Comparison of ENCODE assay signal across 1 cellular context in the genomic region with DNA sequence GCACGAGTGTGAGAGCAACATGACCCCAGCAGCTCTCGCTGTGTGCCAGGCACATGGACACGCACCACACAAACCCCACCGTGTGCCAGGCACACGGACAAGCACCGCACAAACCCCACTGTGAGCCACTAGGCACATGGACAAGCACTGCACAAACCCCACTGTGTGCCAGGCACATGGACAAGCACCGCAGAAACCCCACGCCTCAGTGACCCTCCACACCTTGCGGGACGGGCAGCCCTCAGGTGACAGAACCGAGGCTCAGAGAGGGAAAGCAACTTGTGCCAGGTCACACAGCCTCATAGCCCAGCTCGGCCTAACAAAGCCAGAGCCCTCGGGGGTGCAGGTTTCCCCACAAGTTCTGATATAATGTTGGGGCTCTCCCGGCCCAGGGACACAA.
TF ChIP-seq lines count a peak whose summit lies in the region.

No MANE protein-coding gene starts in this region.

TF ChIP-seq in H1, 55 proteins besides CTCF, POLR2A, EP300 and RAD21:
- TF ChIP-seq, protein P1, sequence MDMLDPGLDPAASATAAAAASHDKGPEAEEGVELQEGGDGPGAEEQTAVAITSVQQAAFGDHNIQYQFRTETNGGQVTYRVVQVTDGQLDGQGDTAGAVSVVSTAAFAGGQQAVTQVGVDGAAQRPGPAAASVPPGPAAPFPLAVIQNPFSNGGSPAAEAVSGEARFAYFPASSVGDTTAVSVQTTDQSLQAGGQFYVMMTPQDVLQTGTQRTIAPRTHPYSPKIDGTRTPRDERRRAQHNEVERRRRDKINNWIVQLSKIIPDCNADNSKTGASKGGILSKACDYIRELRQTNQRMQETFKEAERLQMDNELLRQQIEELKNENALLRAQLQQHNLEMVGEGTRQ (IDR thresholded peaks at IDR 0.05; ENCODE audit: low read length), result no peak
- no peak for TF ChIP-seq YY1 (IDR thresholded peaks at IDR 0.05; ENCODE audit: low read depth, low read length)
- no peak for TF ChIP-seq TCF12 (IDR thresholded peaks at IDR 0.05; ENCODE audit: low read depth, low read length)
- no peak for TF ChIP-seq JUN (IDR thresholded peaks at IDR 0.05; ENCODE audit: low read depth, low read length)
- no peak for TF ChIP-seq JUND (IDR thresholded peaks at IDR 0.05; ENCODE audit: low read length)
- no peak for TF ChIP-seq EZH2 (IDR thresholded peaks at IDR 0.05; ENCODE audit: low read depth, low read length, severe bottlenecking)
- TF ChIP-seq CREB1 (IDR thresholded peaks at IDR 0.05), result no peak
- TF ChIP-seq GTF2F1 (IDR thresholded peaks at IDR 0.05; ENCODE audit: borderline replicate concordance, low read depth, low read length), result no peak
- no peak for TF ChIP-seq ATF2 (IDR thresholded peaks at IDR 0.05; ENCODE audit: low read length)
- no peak for TF ChIP-seq RFX5 (IDR thresholded peaks at IDR 0.05; ENCODE audit: borderline replicate concordance, low read depth, low read length)
- no peak for TF ChIP-seq MAX (IDR thresholded peaks at IDR 0.05)
TF ChIP-seq in H1: peak in this region for 0.
